In genomic region chr10:58742141-58742540, GRCh38 we compare ENCODE assay signal across 22 cellular contexts.
DNase-seq lines count a peak whose midpoint lies in the region; ATAC-seq and TF ChIP-seq lines count a peak whose summit lies in the region.
"Had no signal": no experiment of that assay in that cellular context is flagged by ENCODE, and none has a peak within 500 bp of the region (broad histone marks: within the 10 kb centered on the region; RNA-seq: fewer than 3 reads in every experiment).

No MANE protein-coding gene starts in this region.

- peak overlapping the region; percentile 95 for H3K27ac Mint-ChIP-seq in osteocyte (ENCODE audit: unreplicated experiment)
- H3K27ac Mint-ChIP-seq: CD4-positive, alpha-beta memory T cell; HFFc6 had no signal

- no peak overlapping the region for H2AFZ ChIP-seq in ACC112 (ENCODE audit: low read length, unreplicated experiment)

- no peaks in the 10 kb centered on the region for H3K9me3 ChIP-seq in uterus

- peak overlapping the region; percentile 61 for H3K4me3 ChIP-seq in ACC112 (ENCODE audit: low read depth, low read length)
- H3K4me3 ChIP-seq in fibroblast of mammary gland (ENCODE audit: control insufficient read depth, low read depth, low read length), result no peak overlapping the region
- H3K4me3 ChIP-seq in uterus, result no peak overlapping the region

- H3K27me3 Mint-ChIP-seq in osteocyte (ENCODE audit: unreplicated experiment), result no peaks in the 10 kb centered on the region

- no peaks in the 10 kb centered on the region for H3K36me3 ChIP-seq in ACC112 (ENCODE audit: insufficient read depth, low read length)
- no peaks in the 10 kb centered on the region for H3K36me3 ChIP-seq in uterus

- intact Hi-C loops in uterus (cut with DNase I; ENCODE audit: low total_unique reads), result no loop called here

- no peaks in the 10 kb centered on the region for H3K4me1 ChIP-seq in ACC112 (ENCODE audit: control insufficient read depth, insufficient read depth, low read length, unreplicated experiment)
- H3K4me1 ChIP-seq in uterus, result no peaks in the 10 kb centered on the region

- TF ChIP-seq CTCF in fibroblast of mammary gland (conservative IDR thresholded peaks at IDR 0.05; ENCODE audit: control insufficient read depth, insufficient read depth, low read depth, low read length) (no peak), osteocyte (IDR thresholded peaks at IDR 0.05) (no peak), uterus (IDR thresholded peaks at IDR 0.05) (no peak)

- no peak for TF ChIP-seq POLR2A in uterus (IDR thresholded peaks at IDR 0.05)

- peaks cover 3% of the 10 kb centered on the region for H3K79me2 ChIP-seq in ACC112 (ENCODE audit: control insufficient read depth, insufficient read depth, low read length, unreplicated experiment)

- no peak for ATAC-seq in HG02970 (IDR thresholded peaks at IDR 0.05; ENCODE audit: low FRiP score, unreplicated experiment)

- H3K27me3 ChIP-seq in ACC112 (ENCODE audit: insufficient read depth, low read length), result no peaks in the 10 kb centered on the region
- H3K27me3 ChIP-seq in uterus, result no peaks in the 10 kb centered on the region

- H3K9me3 Mint-ChIP-seq in osteocyte (ENCODE audit: unreplicated experiment), result peaks cover 9% of the 10 kb centered on the region
- H3K9me3 Mint-ChIP-seq: HFFc6 had no signal

- H3K27ac ChIP-seq in ACC112 (ENCODE audit: low read depth, low read length), result peak overlapping the region; percentile 49
- no peak overlapping the region for H3K27ac ChIP-seq in uterus

- DNase-seq in M059J (ENCODE audit: low read depth), result peak; percentile 29
- DNase-seq in fibroblast of mammary gland (ENCODE audit: low read depth), result peak; percentile 35
- no peak for DNase-seq in osteocyte (ENCODE audit: extremely low spot score, unreplicated experiment)
- no peak for DNase-seq in uterus
- no peak for DNase-seq in iPS-NIHi11 (ENCODE audit: low spot score)
- DNase-seq in stimulated activated CD4-positive, alpha-beta T cell treated with anti-CD3 and anti-CD28 coated beads, Interleukin-4, amount 100 ng/mL, for 24 hours, result no peak
- DNase-seq: 8988T; CD4-positive, alpha-beta memory T cell; DMS79 treated with DMSO at 0.1 percent for 48 hours; GOT3; HFFc6; Karpas-422; MV-4-11; NCI-H1417; NCI-H187 treated with DMSO at 0.1 percent for 48 hours; NCI-H2171; NCI-H446; NCI-H69; NK-92 treated with Interleukin-12 subunit alpha and Interleukin-12 subunit beta, amount 100 ng/mL, for 24 hours; SHP77 treated with DMSO at 0.1 percent for 48 hours had no signal

- peaks cover 3% of the 10 kb centered on the region for H3K36me3 Mint-ChIP-seq in osteocyte (ENCODE audit: unreplicated experiment)
- H3K36me3 Mint-ChIP-seq: CD4-positive, alpha-beta memory T cell had no signal

- no peak overlapping the region for H3K4me3 Mint-ChIP-seq in osteocyte (ENCODE audit: unreplicated experiment)
- H3K4me3 Mint-ChIP-seq: CD4-positive, alpha-beta memory T cell; HFFc6 had no signal

- peaks cover 47% of the 10 kb centered on the region for H3K4me1 Mint-ChIP-seq in osteocyte (ENCODE audit: unreplicated experiment)
- H3K4me1 Mint-ChIP-seq: CD4-positive, alpha-beta memory T cell had no signal

Comparison
In these comparisons a context has a peak if more than half of its experiments do, and no peak if none do; other contexts are left out.
1. DNase-seq: peak in M059J (single experiment) and fibroblast of mammary gland (single experiment); none in osteocyte (single experiment), uterus (0 of 2), iPS-NIHi11 (single experiment) and stimulated activated CD4-positive, alpha-beta T cell treated with anti-CD3 and anti-CD28 coated beads, Interleukin-4, amount 100 ng/mL, for 24 hours (single experiment).